Comparison of ENCODE assay signal across 27 cellular contexts in the genomic region with DNA sequence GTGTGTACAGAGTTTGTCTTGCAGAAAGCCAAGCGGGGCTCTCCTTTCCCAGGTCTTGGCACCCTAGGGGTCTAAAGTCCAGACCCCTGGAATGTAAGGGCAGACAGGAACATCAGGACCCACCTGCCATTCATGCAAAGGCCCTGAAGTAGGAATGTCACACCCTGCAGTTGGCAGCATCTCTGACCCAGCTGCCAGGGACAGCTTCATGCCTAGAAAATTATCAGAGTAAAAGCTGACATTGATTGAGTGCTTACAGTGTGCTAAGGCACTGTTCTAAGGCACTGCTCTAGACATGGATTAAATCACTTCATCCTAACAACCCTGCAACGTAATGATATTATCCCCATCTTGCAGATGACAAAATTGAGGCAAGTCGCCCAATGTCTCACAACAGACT. TPM values are rescaled to one million over a fixed set of nuclear protein-coding genes. Genes with fewer than 3 reads are reported as not detected.
DNase-seq lines count a peak whose midpoint lies in the region; ATAC-seq, FAIRE-seq and TF ChIP-seq lines count a peak whose summit lies in the region.
"Had no signal": no experiment of that assay in that cellular context is flagged by ENCODE, and none has a peak within 500 bp of the region (broad histone marks: within the 10 kb centered on the region; RNA-seq: fewer than 3 reads in every experiment).

No MANE protein-coding gene starts in this region.

- H3K36me3 ChIP-seq in GM23248 (ENCODE audit: low read depth) (no peaks in the 10 kb centered on the region), astrocyte (ENCODE audit: insufficient read depth, low read length) (no peaks in the 10 kb centered on the region), left ventricle myocardium inferior (no peaks in the 10 kb centered on the region)
- H3K36me3 ChIP-seq: suprapubic skin, WERI-Rb-1 had no signal

- H3K27ac ChIP-seq in GM23248 (no peak overlapping the region), astrocyte (ENCODE audit: low read depth, low read length) (no peak overlapping the region), left ventricle myocardium inferior (replicated peaks) (peak overlapping the region; percentile 84)
- H3K27ac ChIP-seq: psoas muscle, WERI-Rb-1 had no signal

- H3K27me3 Mint-ChIP-seq in astrocyte (ENCODE audit: low read depth, unreplicated experiment) (peaks cover 12% of the 10 kb centered on the region), osteocyte (ENCODE audit: unreplicated experiment) (peaks cover 22% of the 10 kb centered on the region)
- no peaks in the 10 kb centered on the region for H3K27me3 Mint-ChIP-seq in stimulated activated naive B cell treated with anti-CD40 and anti-IgM and Interleukin-4, amounts not matched to agents 10 μg/mL and 1 μg/mL and 100 μg/mL, for 72 hours
- H3K27me3 Mint-ChIP-seq: activated CD4-positive, alpha-beta T cell treated with anti-CD3 and anti-CD28 coated beads, Interleukin-2, amount 10 ng/mL, durations not matched to agents 24 days and 14 days; stimulated activated memory B cell treated with anti-CD40 and anti-IgM and Interleukin-4, amounts not matched to agents 10 μg/mL and 1 μg/mL and 100 μg/mL, for 72 hours had no signal

- no peak for FAIRE-seq in astrocyte (lab: Jason Lieb, UNC)
- FAIRE-seq: endothelial cell of umbilical vein had no signal

- no peak for TF ChIP-seq POLR2A in lower leg skin (IDR thresholded peaks at IDR 0.05)

- H3F3A ChIP-seq in GM23248 (ENCODE audit: insufficient read depth) = peaks cover 32% of the 10 kb centered on the region

- no peaks in the 10 kb centered on the region for H4K20me1 ChIP-seq in GM23248 (ENCODE audit: insufficient read depth)
- no peaks in the 10 kb centered on the region for H4K20me1 ChIP-seq in astrocyte (ENCODE audit: insufficient read depth, low read length)

- DNase-seq in GM23248 (no peak), astrocyte (ENCODE audit: low read depth) (no peak), left ventricle myocardium inferior (peak; percentile 30), osteocyte (ENCODE audit: extremely low spot score, unreplicated experiment) (no peak), lower leg skin (ENCODE audit: low spot score in 2 of 2) (no peak), HUDEP-2 (lab: John Stamatoyannopoulos, UW; ENCODE audit: unreplicated experiment in 76 of 76) (no peak), kidney tubule cell (ENCODE audit: low spot score) (no peak)
- DNase-seq in stimulated activated naive B cell treated with anti-CD40 and anti-IgM and Interleukin-4, amounts not matched to agents 10 μg/mL and 1 μg/mL and 100 μg/mL, for 72 hours = no peak
- DNase-seq: ACHN; activated CD4-positive, alpha-beta T cell treated with anti-CD3 and anti-CD28 coated beads, Interleukin-2, amount 10 ng/mL, durations not matched to agents 24 days and 14 days; activated naive CD4-positive, alpha-beta T cell treated with Interleukin-2 at 50 U/mL for 16 hours; activated T-cell treated with anti-CD3 and anti-CD28 coated beads, Interleukin-2, amount 50 U/mL, for 48 hours; dorsolateral prefrontal cortex; GDM1; NCI-H1092; NCI-H2029 treated with DMSO at 0.1 percent for 48 hours; NCI-H226; NCI-H82; psoas muscle; WERI-Rb-1 had no signal

- H3K27me3 ChIP-seq in GM23248 (replicated peaks; ENCODE audit: insufficient read depth) = no peaks in the 10 kb centered on the region
- H3K27me3 ChIP-seq in astrocyte (ENCODE audit: insufficient read depth, low read length) = no peaks in the 10 kb centered on the region
- H3K27me3 ChIP-seq in left ventricle myocardium inferior (ENCODE audit: low read depth) = no peaks in the 10 kb centered on the region
- H3K27me3 ChIP-seq: suprapubic skin had no signal

- H3K4me3 ChIP-seq in GM23248 (no peak overlapping the region), astrocyte (ENCODE audit: insufficient read depth, low read depth, low read length) (no peak overlapping the region), left ventricle myocardium inferior (no peak overlapping the region), lower leg skin (ENCODE audit: low read depth, poor library complexity, severe bottlenecking) (no peak overlapping the region)
- H3K4me3 ChIP-seq: dorsolateral prefrontal cortex, psoas muscle, suprapubic skin had no signal

- H3K36me3 Mint-ChIP-seq in astrocyte (ENCODE audit: low read depth, unreplicated experiment) = no peaks in the 10 kb centered on the region
- H3K36me3 Mint-ChIP-seq in osteocyte (ENCODE audit: unreplicated experiment) = peaks cover 2% of the 10 kb centered on the region
- no peaks in the 10 kb centered on the region for H3K36me3 Mint-ChIP-seq in stimulated activated naive B cell treated with anti-CD40 and anti-IgM and Interleukin-4, amounts not matched to agents 10 μg/mL and 1 μg/mL and 100 μg/mL, for 72 hours
- H3K36me3 Mint-ChIP-seq: stimulated activated memory B cell treated with anti-CD40 and anti-IgM and Interleukin-4, amounts not matched to agents 10 μg/mL and 1 μg/mL and 100 μg/mL, for 72 hours had no signal

- H3K9me3 ChIP-seq in GM23248 (ENCODE audit: low read depth) (no peaks in the 10 kb centered on the region), astrocyte (ENCODE audit: insufficient read depth, low read depth, low read length) (no peaks in the 10 kb centered on the region), left ventricle myocardium inferior (replicated peaks) (no peaks in the 10 kb centered on the region)
- H3K9me3 ChIP-seq: psoas muscle, suprapubic skin had no signal

- in situ Hi-C loops in GM23248 (cut with MboI) = no loop called here

- no peaks in the 10 kb centered on the region for H3K79me2 ChIP-seq in GM23248 (ENCODE audit: insufficient read depth)
- no peaks in the 10 kb centered on the region for H3K79me2 ChIP-seq in astrocyte (ENCODE audit: insufficient read depth, low read length)

- H3K4me3 Mint-ChIP-seq in astrocyte (ENCODE audit: unreplicated experiment) = no peak overlapping the region
- no peak overlapping the region for H3K4me3 Mint-ChIP-seq in osteocyte (ENCODE audit: unreplicated experiment)
- no peak overlapping the region for H3K4me3 Mint-ChIP-seq in stimulated activated naive B cell treated with anti-CD40 and anti-IgM and Interleukin-4, amounts not matched to agents 10 μg/mL and 1 μg/mL and 100 μg/mL, for 72 hours
- H3K4me3 Mint-ChIP-seq: activated CD4-positive, alpha-beta T cell treated with anti-CD3 and anti-CD28 coated beads, Interleukin-2, amount 10 ng/mL, durations not matched to agents 24 days and 14 days; central memory CD8-positive, alpha-beta T cell; stimulated activated memory B cell treated with anti-CD40 and anti-IgM and Interleukin-4, amounts not matched to agents 10 μg/mL and 1 μg/mL and 100 μg/mL, for 72 hours; T-helper 2 cell treated with Interferon-gamma antibody and Interleukin-4, amounts not matched to agents 5 μg/mL and 100 μg/mL, for 36 hours had no signal

- H3K27ac Mint-ChIP-seq in astrocyte (ENCODE audit: unreplicated experiment) (no peak overlapping the region), osteocyte (ENCODE audit: unreplicated experiment) (peak overlapping the region; percentile 92)
- no peak overlapping the region for H3K27ac Mint-ChIP-seq in stimulated activated naive B cell treated with anti-CD40 and anti-IgM and Interleukin-4, amounts not matched to agents 10 μg/mL and 1 μg/mL and 100 μg/mL, for 72 hours
- H3K27ac Mint-ChIP-seq: activated CD4-positive, alpha-beta T cell treated with anti-CD3 and anti-CD28 coated beads, Interleukin-2, amount 10 ng/mL, durations not matched to agents 24 days and 14 days; stimulated activated memory B cell treated with anti-CD40 and anti-IgM and Interleukin-4, amounts not matched to agents 10 μg/mL and 1 μg/mL and 100 μg/mL, for 72 hours; T-helper 2 cell treated with Interferon-gamma antibody and Interleukin-4, amounts not matched to agents 5 μg/mL and 100 μg/mL, for 36 hours had no signal

- peak overlapping the region; percentile 72 for H3K4me2 ChIP-seq in GM23248 (ENCODE audit: unreplicated experiment)
- peak overlapping the region; percentile 74 for H3K4me2 ChIP-seq in astrocyte (ENCODE audit: low read length)

- TF ChIP-seq CTCF in astrocyte (IDR thresholded peaks at IDR 0.05; ENCODE audit: insufficient read depth, low read depth, low read length) (no peak), left ventricle myocardium inferior (IDR thresholded peaks at IDR 0.05; ENCODE audit: borderline replicate concordance) (no peak), osteocyte (IDR thresholded peaks at IDR 0.05) (no peak), lower leg skin (IDR thresholded peaks at IDR 0.05) (no peak)

- H3K9me2 ChIP-seq in GM23248 (ENCODE audit: insufficient read depth) = no peaks in the 10 kb centered on the region

- H3K4me1 Mint-ChIP-seq in astrocyte (ENCODE audit: low read depth, unreplicated experiment) (peaks cover 8% of the 10 kb centered on the region), osteocyte (ENCODE audit: unreplicated experiment) (peaks cover 45% of the 10 kb centered on the region)
- H3K4me1 Mint-ChIP-seq in stimulated activated naive B cell treated with anti-CD40 and anti-IgM and Interleukin-4, amounts not matched to agents 10 μg/mL and 1 μg/mL and 100 μg/mL, for 72 hours = peaks cover 0 to 2% of the 10 kb centered on the region in 2 donors
- H3K4me1 Mint-ChIP-seq: activated CD4-positive, alpha-beta T cell treated with anti-CD3 and anti-CD28 coated beads, Interleukin-2, amount 10 ng/mL, durations not matched to agents 24 days and 14 days; central memory CD8-positive, alpha-beta T cell had no signal

- intact Hi-C loops in left ventricle myocardium inferior (cut with micrococcal nuclease) (no loop called here), lower leg skin (cut with DNase I; ENCODE audit: low total_unique reads) (no loop called here)

- 46 to 51% methylated on average over 3 of the region's 3 CpGs for WGBS in GM23248 (ENCODE audit: low coverage in 1 of 2, low lambda C conversion rate in 2 of 2, missing lambda C conversion rate in 2 of 2), 2 experiments
- WGBS in lower leg skin, 2 donors = 54 to 57% methylated on average over 3 of the region's 3 CpGs

- H3K9ac ChIP-seq in GM23248 = no peak overlapping the region
- H3K9ac ChIP-seq in astrocyte (ENCODE audit: low read length) = no peak overlapping the region

- H3K9me3 Mint-ChIP-seq in astrocyte (ENCODE audit: unreplicated experiment) (peaks cover 2% of the 10 kb centered on the region), osteocyte (ENCODE audit: unreplicated experiment) (no peaks in the 10 kb centered on the region)
- H3K9me3 Mint-ChIP-seq in stimulated activated naive B cell treated with anti-CD40 and anti-IgM and Interleukin-4, amounts not matched to agents 10 μg/mL and 1 μg/mL and 100 μg/mL, for 72 hours = no peaks in the 10 kb centered on the region
- H3K9me3 Mint-ChIP-seq: activated CD4-positive, alpha-beta T cell treated with anti-CD3 and anti-CD28 coated beads, Interleukin-2, amount 10 ng/mL, durations not matched to agents 24 days and 14 days; central memory CD8-positive, alpha-beta T cell; stimulated activated memory B cell treated with anti-CD40 and anti-IgM and Interleukin-4, amounts not matched to agents 10 μg/mL and 1 μg/mL and 100 μg/mL, for 72 hours; T-helper 2 cell treated with Interferon-gamma antibody and Interleukin-4, amounts not matched to agents 5 μg/mL and 100 μg/mL, for 36 hours had no signal

- H2AFZ ChIP-seq in GM23248 (no peak overlapping the region), astrocyte (ENCODE audit: low read depth, low read length) (no peak overlapping the region)

- H3K4me1 ChIP-seq in GM23248 (ENCODE audit: insufficient read depth) = peaks cover 29% of the 10 kb centered on the region
- H3K4me1 ChIP-seq in astrocyte (ENCODE audit: insufficient read depth, low read length) = peaks cover 28% of the 10 kb centered on the region
- peaks cover 21% of the 10 kb centered on the region for H3K4me1 ChIP-seq in left ventricle myocardium inferior
- H3K4me1 ChIP-seq: psoas muscle had no signal

- ATAC-seq in stimulated activated naive B cell treated with anti-CD40 and anti-IgM and Interleukin-4, amounts not matched to agents 10 μg/mL and 1 μg/mL and 100 μg/mL, for 72 hours (replicated peaks) = no peak
- ATAC-seq: stimulated activated memory B cell treated with anti-CD40 and anti-IgM and Interleukin-4, amounts not matched to agents 10 μg/mL and 1 μg/mL and 100 μg/mL, for 72 hours had no signal

RNA-seq across cellular contexts. Expression of a gene that starts 24.7 kb away (rescaled TPM):
- 0.13 and 0.43 TPM in 2 replicates for total RNA-seq in GM23248 (2014; rRNA removed; shearing (Covaris generic))
- 0.18 TPM in 1 of 2 replicates, not detected in the other for polyA plus RNA-seq in GM23248 (2016; fragmentation: Nextera tagmentation; extraction: Ambion mirVana)
- total RNA-seq in astrocyte (not detected in 2 replicates), left ventricle myocardium inferior (0.05 TPM), osteocyte (not detected in 2 replicates), lower leg skin (not detected)
- total RNA-seq: activated CD4-positive, alpha-beta T cell treated with anti-CD3 and anti-CD28 coated beads, Interleukin-2, amount 10 ng/mL, durations not matched to agents 24 days and 14 days; endothelial cell of umbilical vein; LHCN-M2; liver had no signal
